ENCODE assay signal across 34 cellular contexts in the genomic region with DNA sequence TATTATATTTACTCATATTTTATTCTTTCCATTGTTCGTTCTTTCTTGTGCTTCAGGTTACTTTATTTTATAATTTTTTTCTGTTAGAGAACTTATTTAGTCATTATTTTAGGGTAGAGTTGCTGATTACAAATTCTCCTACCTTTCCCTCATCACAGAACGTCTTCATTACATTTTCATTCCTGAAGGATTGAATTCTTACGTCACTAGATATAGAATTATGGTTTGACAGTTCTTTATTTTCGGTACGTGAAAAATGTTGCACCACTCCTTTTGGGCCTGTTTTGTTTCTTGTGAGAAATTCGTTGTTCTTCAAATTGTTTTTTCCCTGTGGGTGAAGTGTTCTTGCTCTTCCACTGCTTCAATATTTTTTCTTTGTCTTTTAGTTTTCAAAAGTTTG. TPM values are rescaled to one million over a fixed set of nuclear protein-coding genes. Genes with fewer than 3 reads are reported as not detected.
"Had no signal": no experiment of that assay in that cellular context is flagged by ENCODE, and none has a peak within 500 bp of the region (broad histone marks: within the 10 kb centered on the region; RNA-seq: fewer than 3 reads in every experiment).

No MANE protein-coding gene starts in this region.

- FAIRE-seq: endometrium, islet of Langerhans, keratinocyte had no signal

- H3K36me3 ChIP-seq: colonic mucosa, esophagus squamous epithelium, gastrocnemius medialis, heart right ventricle, left lung, lower lobe of right lung had no signal

- DNase-seq: colonic mucosa; cortex of kidney; effector CD8-positive, alpha-beta T cell; effector memory CD8-positive, alpha-beta T cell; endodermal cell; erythroblast; esophagus squamous epithelium; foreskin fibroblast; foreskin melanocyte; gastrocnemius medialis; glutamatergic neuron; head of caudate nucleus; heart right ventricle; hippocampal formation; left cardiac atrium; left lung; left ventricle myocardium superior; lower lobe of right lung; mesenchymal stem cell; mucosa of descending colon; naive B cell had no signal

- ATAC-seq: effector memory CD8-positive, alpha-beta T cell; esophagus mucosa; gastrocnemius medialis; heart right ventricle; left cardiac atrium; left lung; left ventricle myocardium superior; lower lobe of right lung; mucosa of descending colon had no signal

- H3K27me3 ChIP-seq: colonic mucosa had no signal

- H3K9me3 ChIP-seq: colonic mucosa had no signal

- H3K27ac ChIP-seq: colonic mucosa, epithelial cell of prostate, esophagus squamous epithelium, gastrocnemius medialis, heart right ventricle, left lung, lower lobe of right lung had no signal

- H3K4me3 ChIP-seq: colonic mucosa, esophagus squamous epithelium, gastrocnemius medialis, heart right ventricle, left lung, lower lobe of right lung, mucosa of descending colon had no signal

- H3K4me1 ChIP-seq: colonic mucosa, esophagus squamous epithelium, gastrocnemius medialis, heart right ventricle, left lung, lower lobe of right lung had no signal

RNA-seq across cellular contexts. Expression of gene OR2S2, which starts 20.8 kb away (rescaled TPM):
- total RNA-seq: colonic mucosa, dermis microvascular lymphatic vessel endothelial cell, endodermal cell, esophagus mucosa, esophagus squamous epithelium, gastrocnemius medialis, glomerular endothelial cell, heart right ventricle, kidney epithelial cell, left cardiac atrium, left ventricle myocardium superior, lower leg skin, lower lobe of right lung, lung microvascular endothelial cell, mesenteric fat pad, mesothelial cell of epicardium, mucosa of descending colon, myocyte had no signal
- polyA plus RNA-seq: heart right ventricle, keratinocyte had no signal
